In genomic region chr9:117092582-117092981, GRCh38 we compare ENCODE assay signal across 1 cellular context.
TF ChIP-seq lines count a peak whose summit lies in the region.

No MANE protein-coding gene starts in this region.

TF ChIP-seq in SK-N-SH, 30 proteins besides CTCF, POLR2A, EP300 and RAD21 (continued from another document):
- TF ChIP-seq PBX3 (IDR thresholded peaks at IDR 0.05) (no peak), IRF3 (IDR thresholded peaks at IDR 0.05; ENCODE audit: low read depth, low read length) (no peak), TAF1 (IDR thresholded peaks at IDR 0.05; ENCODE audit: borderline replicate concordance, low read depth, low read length) (no peak), JUND (IDR thresholded peaks at IDR 0.05) (no peak), EZH2phosphoT487 (IDR thresholded peaks at IDR 0.05; ENCODE audit: borderline replicate concordance, low read depth) (no peak), FOXM1 (IDR thresholded peaks at IDR 0.05; ENCODE audit: low read depth) (no peak), RFX5 (IDR thresholded peaks at IDR 0.05; ENCODE audit: low read length) (no peak), REST (IDR thresholded peaks at IDR 0.05; ENCODE audit: low read depth, low read length) (no peak)
- TF ChIP-seq, protein P1, sequence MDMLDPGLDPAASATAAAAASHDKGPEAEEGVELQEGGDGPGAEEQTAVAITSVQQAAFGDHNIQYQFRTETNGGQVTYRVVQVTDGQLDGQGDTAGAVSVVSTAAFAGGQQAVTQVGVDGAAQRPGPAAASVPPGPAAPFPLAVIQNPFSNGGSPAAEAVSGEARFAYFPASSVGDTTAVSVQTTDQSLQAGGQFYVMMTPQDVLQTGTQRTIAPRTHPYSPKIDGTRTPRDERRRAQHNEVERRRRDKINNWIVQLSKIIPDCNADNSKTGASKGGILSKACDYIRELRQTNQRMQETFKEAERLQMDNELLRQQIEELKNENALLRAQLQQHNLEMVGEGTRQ (IDR thresholded peaks at IDR 0.05; ENCODE audit: borderline replicate concordance, low read depth, low read length), result no peak
- TF ChIP-seq, protein P2, sequence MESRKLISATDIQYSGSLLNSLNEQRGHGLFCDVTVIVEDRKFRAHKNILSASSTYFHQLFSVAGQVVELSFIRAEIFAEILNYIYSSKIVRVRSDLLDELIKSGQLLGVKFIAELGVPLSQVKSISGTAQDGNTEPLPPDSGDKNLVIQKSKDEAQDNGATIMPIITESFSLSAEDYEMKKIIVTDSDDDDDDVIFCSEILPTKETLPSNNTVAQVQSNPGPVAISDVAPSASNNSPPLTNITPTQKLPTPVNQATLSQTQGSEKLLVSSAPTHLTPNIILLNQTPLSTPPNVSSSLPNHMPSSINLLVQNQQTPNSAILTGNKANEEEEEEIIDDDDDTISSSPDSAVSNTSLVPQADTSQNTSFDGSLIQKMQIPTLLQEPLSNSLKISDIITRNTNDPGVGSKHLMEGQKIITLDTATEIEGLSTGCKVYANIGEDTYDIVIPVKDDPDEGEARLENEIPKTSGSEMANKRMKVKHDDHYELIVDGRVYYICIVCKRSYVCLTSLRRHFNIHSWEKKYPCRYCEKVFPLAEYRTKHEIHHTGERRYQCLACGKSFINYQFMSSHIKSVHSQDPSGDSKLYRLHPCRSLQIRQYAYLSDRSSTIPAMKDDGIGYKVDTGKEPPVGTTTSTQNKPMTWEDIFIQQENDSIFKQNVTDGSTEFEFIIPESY (IDR thresholded peaks at IDR 0.05; ENCODE audit: borderline replicate concordance, low read depth), result no peak
